19 cellular contexts compared by ENCODE assay signal in the genomic region with DNA sequence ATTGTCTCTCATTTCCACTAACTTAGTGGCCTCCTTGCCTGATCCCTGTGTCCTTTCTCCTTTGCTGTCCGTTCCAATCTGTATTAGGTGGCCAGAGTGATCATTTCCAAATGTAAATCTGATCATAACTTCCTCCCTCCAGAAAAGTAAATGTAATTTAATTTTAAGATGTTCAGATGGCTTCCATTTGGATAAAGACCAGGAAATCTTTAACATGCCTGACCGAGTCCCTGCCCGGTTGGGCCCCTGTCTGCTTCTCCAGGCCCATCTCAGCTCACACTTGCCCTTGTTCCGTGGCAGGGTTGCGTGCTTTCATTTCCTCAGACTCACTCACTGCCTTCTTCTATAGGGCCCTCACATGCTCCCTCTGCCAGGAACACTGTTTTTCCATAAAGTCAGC. TPM values are rescaled to one million over a fixed set of nuclear protein-coding genes. Genes with fewer than 3 reads are reported as not detected.
A peak's percentile ranks its signal among the peaks of the same experiment; 100 is the strongest.
DNase-seq lines count a peak whose midpoint lies in the region; ATAC-seq, FAIRE-seq and TF ChIP-seq lines count a peak whose summit lies in the region.
"Had no signal": no experiment of that assay in that cellular context is flagged by ENCODE, and none has a peak within 500 bp of the region (broad histone marks: within the 10 kb centered on the region; RNA-seq: fewer than 3 reads in every experiment).

No MANE protein-coding gene starts in this region.

- CTCF ChIA-PET in endothelial cell of umbilical vein (lab: Charles Lee): interaction anchor here (0.7 to 1.4 kb wide), 3 partner anchors 15 to 552 kb away, joined by 3 to 5 read pairs (median 3); no protein-coding TSS in a partner anchor

- no peaks in the 10 kb centered on the region for H3K27me3 Mint-ChIP-seq in activated naive CD4-positive, alpha-beta T cell treated with anti-CD3 and anti-CD28 coated beads, Interleukin-2, amount 50 U/mL, for 24 hours
- H3K27me3 Mint-ChIP-seq: type B pancreatic cell had no signal

- H3K27ac ChIP-seq in endothelial cell of umbilical vein (ENCODE audit: insufficient read depth, low read depth, low read length) (no peak overlapping the region), spleen (peak overlapping the region in 5 of 8 donors; percentile 11 to 64 (median 28))
- H3K27ac ChIP-seq: adrenal gland, ovary had no signal

- H3K9ac ChIP-seq in Loucy (ENCODE audit: low read depth, low read length, poor library complexity, severe bottlenecking) (no peak overlapping the region), endothelial cell of umbilical vein (replicated peaks; ENCODE audit: extremely low read depth, insufficient read depth, low read length) (no peak overlapping the region)

- no peak for FAIRE-seq in endothelial cell of umbilical vein (lab: Jason Lieb, UNC)
- FAIRE-seq: colon had no signal

- H3F3A ChIP-seq in Loucy (ENCODE audit: low read depth): no peaks in the 10 kb centered on the region

- H4K20me1 ChIP-seq in Loucy (ENCODE audit: insufficient read depth, low read length, poor library complexity, severe bottlenecking) (peaks cover 97% of the 10 kb centered on the region), endothelial cell of umbilical vein (replicated peaks; ENCODE audit: control insufficient read depth, extremely low read depth, insufficient read depth, low read length) (no peaks in the 10 kb centered on the region)

- H3K4me2 ChIP-seq in Loucy (ENCODE audit: low read depth, low read length, poor library complexity, severe bottlenecking) (peak overlapping the region; percentile 50), endothelial cell of umbilical vein (ENCODE audit: insufficient read depth, low read length) (no peak overlapping the region)

- dilution Hi-C loops in endothelial cell of umbilical vein (cut with MboI; ENCODE audit: extremely low pct_ligation_motif_present, low sequenced_read_pairs): no loop called here

- POLR2A ChIA-PET in endothelial cell of umbilical vein (lab: Charles Lee): no interaction called here

- 37 to 60% (median 50%) methylated on average over 5 of the region's 5 CpGs for WGBS in spleen, 5 donors

- peaks cover 86% of the 10 kb centered on the region for H3K4me1 Mint-ChIP-seq in activated naive CD4-positive, alpha-beta T cell treated with anti-CD3 and anti-CD28 coated beads, Interleukin-2, amount 50 U/mL, for 24 hours

- no peak for TF ChIP-seq POLR2A in endothelial cell of umbilical vein (IDR thresholded peaks at IDR 0.05; ENCODE audit: low read depth, low read length)
- no peak for TF ChIP-seq POLR2A in spleen (IDR thresholded peaks at IDR 0.05)

- no peaks in the 10 kb centered on the region for H3K9me1 ChIP-seq in endothelial cell of umbilical vein (replicated peaks; ENCODE audit: control insufficient read depth, extremely low read depth, insufficient read depth, low read length)

- no peaks in the 10 kb centered on the region for H3K9me2 ChIP-seq in Loucy (replicated peaks; ENCODE audit: low read depth, low read length)

- H3K79me2 ChIP-seq in Loucy (ENCODE audit: insufficient read depth, low read length) (peaks cover 100% of the 10 kb centered on the region), endothelial cell of umbilical vein (ENCODE audit: control insufficient read depth, insufficient read depth, low read length) (peaks cover 67% of the 10 kb centered on the region)

- TF ChIP-seq CTCF in Loucy (conservative IDR thresholded peaks at IDR 0.05; ENCODE audit: low read length) (no peak), endothelial cell of umbilical vein (IDR thresholded peaks at IDR 0.05; ENCODE audit: extremely low read depth in 1 of 2, insufficient read depth in 1 of 2, low read depth in 1 of 2, low read length in 2 of 2) (no peak), spleen (IDR thresholded peaks at IDR 0.05 in 8 of 11, conservative IDR thresholded peaks at IDR 0.05 in 3 of 11) (no peak)

- peaks cover 6% of the 10 kb centered on the region for H3K36me3 Mint-ChIP-seq in activated naive CD4-positive, alpha-beta T cell treated with anti-CD3 and anti-CD28 coated beads, Interleukin-2, amount 50 U/mL, for 24 hours

- no peaks in the 10 kb centered on the region for H3K9me3 ChIP-seq in Loucy (ENCODE audit: insufficient read depth, low read depth, low read length)
- H3K9me3 ChIP-seq in endothelial cell of umbilical vein (replicated peaks; ENCODE audit: control insufficient read depth, insufficient read depth, low read length): no peaks in the 10 kb centered on the region
- no peaks in the 10 kb centered on the region for H3K9me3 ChIP-seq in spleen
- H3K9me3 ChIP-seq: adrenal gland, esophagus squamous epithelium, ovary had no signal

- DNase-seq in activated naive CD4-positive, alpha-beta T cell treated with Interleukin-2 at 50 U/mL for 16 hours: no peak
- DNase-seq in endothelial cell of umbilical vein (ENCODE audit: low read depth, low spot score) (peak; percentile 24), spleen (peak; percentile 62), HuH-7 (ENCODE audit: low spot score) (no peak)
- DNase-seq in activated effector memory CD4-positive, alpha-beta T cell treated with anti-CD3 and anti-CD28 coated beads, Interleukin-2, amount 50 U/mL, for 16 hours: no peak
- DNase-seq: activated CD4-positive, alpha-beta T cell treated with anti-CD3 and anti-CD28 coated beads, Interleukin-2, amount 50 U/mL, for 4 hours; DND-41; esophagus squamous epithelium; mammary epithelial cell; NCI-H1092; NCI-H226; ovary had no signal

- no peaks in the 10 kb centered on the region for H3K36me3 ChIP-seq in Loucy (ENCODE audit: insufficient read depth, low read length)
- no peaks in the 10 kb centered on the region for H3K36me3 ChIP-seq in endothelial cell of umbilical vein (ENCODE audit: control insufficient read depth in 2 of 2, extremely low read depth in 1 of 2, insufficient read depth in 2 of 2, low read length in 2 of 2)
- peaks cover 0 to 8% (median 0%) of the 10 kb centered on the region in 6 donors for H3K36me3 ChIP-seq in spleen
- H3K36me3 ChIP-seq: adrenal gland, esophagus squamous epithelium, ovary had no signal

- no peaks in the 10 kb centered on the region for H3K9me3 Mint-ChIP-seq in activated naive CD4-positive, alpha-beta T cell treated with anti-CD3 and anti-CD28 coated beads, Interleukin-2, amount 50 U/mL, for 24 hours

- H3K27me3 ChIP-seq in Loucy (ENCODE audit: insufficient read depth, low read length, poor library complexity, severe bottlenecking) (no peaks in the 10 kb centered on the region), endothelial cell of umbilical vein (ENCODE audit: control insufficient read depth in 2 of 2, insufficient read depth in 2 of 2, low read length in 2 of 2) (no peaks in the 10 kb centered on the region), spleen (replicated peaks in 1 of 7) (no peaks in the 10 kb centered on the region)
- H3K27me3 ChIP-seq: adrenal gland, esophagus squamous epithelium, ovary had no signal

- no peak overlapping the region for H2AFZ ChIP-seq in Loucy (ENCODE audit: low read length)
- H2AFZ ChIP-seq in endothelial cell of umbilical vein (ENCODE audit: low read depth, low read length): no peak overlapping the region

- H3K4me1 ChIP-seq in Loucy (ENCODE audit: insufficient read depth, low read length, poor library complexity, severe bottlenecking) (peaks cover 65% of the 10 kb centered on the region), endothelial cell of umbilical vein (ENCODE audit: control insufficient read depth, extremely low read depth, insufficient read depth, low read length) (peaks cover 9% of the 10 kb centered on the region), spleen (peaks cover 73 to 100% (median 99%) of the 10 kb centered on the region in 6 donors)

- no TSS peak for BruUV-seq in endothelial cell of umbilical vein (replicated peaks; lab: Mats Ljungman, UMichigan)

- H3K4me3 Mint-ChIP-seq in activated naive CD4-positive, alpha-beta T cell treated with anti-CD3 and anti-CD28 coated beads, Interleukin-2, amount 50 U/mL, for 24 hours: peak overlapping the region; percentile 80
- H3K4me3 Mint-ChIP-seq: type B pancreatic cell had no signal

- peak overlapping the region; percentile 96 for H3K27ac Mint-ChIP-seq in activated naive CD4-positive, alpha-beta T cell treated with anti-CD3 and anti-CD28 coated beads, Interleukin-2, amount 50 U/mL, for 24 hours
- H3K27ac Mint-ChIP-seq: type B pancreatic cell had no signal

- ATAC-seq in HG03378 (IDR thresholded peaks at IDR 0.05; ENCODE audit: unreplicated experiment): no peak
- ATAC-seq: Panc1 had no signal

- H3K4me3 ChIP-seq in Loucy (ENCODE audit: low read length, poor library complexity, severe bottlenecking) (peak overlapping the region; percentile 27), endothelial cell of umbilical vein (replicated peaks in 1 of 3; ENCODE audit: insufficient read depth in 1 of 3, low read depth in 1 of 3, low read length in 3 of 3) (no peak overlapping the region), spleen (peak overlapping the region in 1 of 8 donors; percentile 30)
- H3K4me3 ChIP-seq: adrenal gland, esophagus squamous epithelium, ovary had no signal

- intact Hi-C loops in endothelial cell of umbilical vein (cut with micrococcal nuclease): no loop called here
- intact Hi-C loops in spleen (cut with DNase I; ENCODE audit: low total_unique reads): no loop called here

TF ChIP-seq in endothelial cell of umbilical vein, 7 proteins besides CTCF, POLR2A, EP300 and RAD21:
- TF ChIP-seq, protein P1, sequence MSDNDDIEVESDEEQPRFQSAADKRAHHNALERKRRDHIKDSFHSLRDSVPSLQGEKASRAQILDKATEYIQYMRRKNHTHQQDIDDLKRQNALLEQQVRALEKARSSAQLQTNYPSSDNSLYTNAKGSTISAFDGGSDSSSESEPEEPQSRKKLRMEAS (IDR thresholded peaks at IDR 0.05; ENCODE audit: insufficient read depth, insufficient read length): no peak
- no peak for TF ChIP-seq MYC (IDR thresholded peaks at IDR 0.05; ENCODE audit: low read depth, low read length)
- TF ChIP-seq FOS (IDR thresholded peaks at IDR 0.05; ENCODE audit: borderline replicate concordance, insufficient read depth, low read length): no peak
- TF ChIP-seq GATA2 (IDR thresholded peaks at IDR 0.05; ENCODE audit: insufficient read depth, insufficient read length, low read depth, low read length): no peak
- no peak for TF ChIP-seq JUN (IDR thresholded peaks at IDR 0.05; ENCODE audit: borderline replicate concordance, insufficient read depth, insufficient read length, low read depth)
- no peak for TF ChIP-seq POLR2AphosphoS5 (IDR thresholded peaks at IDR 0.05; ENCODE audit: insufficient read depth, low read depth, low read length)
- no peak for TF ChIP-seq EZH2 (IDR thresholded peaks at IDR 0.05; ENCODE audit: borderline replicate concordance, low read depth, low read length, severe bottlenecking)

RNA-seq across cellular contexts. Expression of a gene that starts 7.6 kb away (rescaled TPM):
- 12.5 and 14.4 TPM in 2 replicates for total RNA-seq in endothelial cell of umbilical vein
- polyA plus RNA-seq in endothelial cell of umbilical vein: 4.8 and 5.7 TPM in 2 replicates
- polyA plus RNA-seq in endothelial cell of umbilical vein (2011; cell fraction: cytosol; rRNA removed): 4.7 and 4.8 TPM in 2 replicates
- 23.0 and 23.5 TPM in 2 replicates for polyA plus RNA-seq in endothelial cell of umbilical vein (2011; cell fraction: nucleus; rRNA removed)
- 4.6 and 5.4 TPM in 2 replicates for polyA plus RNA-seq in endothelial cell of umbilical vein (2012)
- 21.4 and 23.0 TPM in 2 replicates for polyA minus RNA-seq in endothelial cell of umbilical vein
- polyA minus RNA-seq in endothelial cell of umbilical vein (2011; cell fraction: cytosol; rRNA and poly(A)+ RNA removed): 11.6 TPM
- 26.7 and 39.2 TPM in 2 replicates for polyA minus RNA-seq in endothelial cell of umbilical vein (2011; cell fraction: nucleus; rRNA and poly(A)+ RNA removed)
- total RNA-seq in spleen: 10 to 100 TPM; 57.3 to 85.4 (median 73.6) TPM
- 10 to 100 TPM; 24.7 to 35.4 (median 27.6) TPM for polyA plus RNA-seq in spleen

Comparison
In these comparisons a context has a peak if more than half of its experiments do, and no peak if none do; other contexts are left out.
1. DNase-seq: peak in endothelial cell of umbilical vein (single experiment) and spleen (single experiment); none in activated naive CD4-positive, alpha-beta T cell treated with Interleukin-2 at 50 U/mL for 16 hours (single experiment), HuH-7 (single experiment) and activated effector memory CD4-positive, alpha-beta T cell treated with anti-CD3 and anti-CD28 coated beads, Interleukin-2, amount 50 U/mL, for 16 hours (single experiment).